24 cellular contexts compared by ENCODE assay signal in the genomic region with DNA sequence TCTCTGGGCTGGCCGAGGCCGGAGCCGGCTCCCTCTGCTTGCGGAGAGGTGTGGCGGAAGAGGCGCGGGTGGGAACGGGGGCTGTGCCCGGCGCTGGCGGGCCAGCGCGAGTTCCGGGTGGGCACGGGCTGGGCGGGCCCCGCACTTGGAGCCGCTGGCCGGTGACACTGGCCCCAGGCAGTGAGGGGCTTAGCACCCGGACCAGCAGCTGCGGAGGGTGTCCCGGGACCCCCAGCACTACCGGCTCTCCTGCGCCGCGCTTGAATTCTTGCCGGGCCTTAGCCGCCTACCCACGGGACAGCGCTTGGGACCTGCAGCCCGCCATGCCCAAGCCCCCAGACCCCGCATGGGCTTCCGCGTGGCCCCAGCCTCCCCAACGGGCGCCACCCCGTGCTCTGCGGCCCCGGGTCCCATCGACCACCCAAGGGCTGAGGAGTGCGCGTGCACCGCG.
"Had no signal": no experiment of that assay in that cellular context is flagged by ENCODE, and none has a peak within 500 bp of the region (broad histone marks: within the 10 kb centered on the region; RNA-seq: fewer than 3 reads in every experiment).

No MANE protein-coding gene starts in this region.

- ATAC-seq: foreskin keratinocyte; heart right ventricle; left cardiac atrium; left lung; naive thymus-derived CD4-positive, alpha-beta T cell; sciatic nerve; stimulated activated effector memory CD8-positive, alpha-beta T cell treated with anti-CD3 and anti-CD28 coated beads, Interleukin-12 subunit alpha, Interleukin-12 subunit beta, amount 100 ng/mL, for 72 hours had no signal

- H3K4me3 ChIP-seq: coronary artery, esophagus muscularis mucosa, heart right ventricle, left lung, neural progenitor cell, smooth muscle cell, suprapubic skin, thyroid gland had no signal

- H3K27ac ChIP-seq: coronary artery, esophagus muscularis mucosa, foreskin keratinocyte, heart right ventricle, left lung, neural progenitor cell, suprapubic skin, thyroid gland had no signal

- DNase-seq: dermis blood vessel endothelial cell; effector memory CD4-positive, alpha-beta T cell; foreskin keratinocyte; glutamatergic neuron; heart right ventricle; hippocampal formation; left cardiac atrium; mesendoderm; midbrain; naive thymus-derived CD4-positive, alpha-beta T cell; nucleus accumbens; retina; stimulated activated CD4-positive, alpha-beta T cell treated with anti-CD3 and anti-CD28 coated beads, Interleukin-2, amount 100 ng/mL, for 24 hours; stimulated activated CD4-positive, alpha-beta T cell treated with anti-CD3 and anti-CD28 coated beads, Interleukin-4, amount 100 ng/mL, for 24 hours; thyroid gland; trophoblast cell had no signal

- H3K36me3 ChIP-seq: esophagus muscularis mucosa, heart right ventricle, left lung, neural progenitor cell, suprapubic skin, thyroid gland had no signal

- H3K4me1 ChIP-seq: esophagus muscularis mucosa, foreskin keratinocyte, heart right ventricle, left lung, neural progenitor cell, suprapubic skin, thyroid gland had no signal

- H3K9me3 ChIP-seq: suprapubic skin, thyroid gland had no signal

- H3K27me3 ChIP-seq: esophagus muscularis mucosa, foreskin keratinocyte, heart right ventricle, left lung, neural progenitor cell, suprapubic skin, thyroid gland had no signal
